In the genomic region with DNA sequence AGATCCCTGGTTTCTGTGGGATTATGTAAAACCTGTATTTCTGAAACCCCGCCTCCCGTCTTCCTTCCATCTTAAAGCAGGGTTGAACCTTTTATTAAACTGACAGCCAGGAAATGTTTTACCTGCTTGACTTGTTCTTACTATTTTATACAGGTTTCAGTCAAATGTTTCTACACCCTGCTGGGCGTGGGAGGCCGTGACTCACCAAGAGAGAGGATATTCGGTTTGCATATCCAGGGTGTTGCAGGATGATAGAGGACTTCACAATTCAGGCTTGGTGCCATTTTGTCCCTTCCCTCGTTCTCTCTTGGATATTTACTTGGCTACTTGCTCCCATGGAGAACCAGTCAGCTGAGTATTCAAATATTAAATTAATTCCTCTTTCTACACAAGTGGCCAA, we compare ENCODE assay signal across 9 cellular contexts.
DNase-seq lines count a peak whose midpoint lies in the region; ATAC-seq and TF ChIP-seq lines count a peak whose summit lies in the region.
"Had no signal": no experiment of that assay in that cellular context is flagged by ENCODE, and none has a peak within 500 bp of the region (broad histone marks: within the 10 kb centered on the region; RNA-seq: fewer than 3 reads in every experiment).

No MANE protein-coding gene starts in this region.

- CTCF ChIA-PET in CD8-positive, alpha-beta T cell (lab: Charles Lee): interaction anchor here (1.2 to 1.4 kb wide), 3 partner anchors 16 to 142 kb away, joined by 3 to 7 read pairs (median 5); no protein-coding TSS in a partner anchor

- POLR2A ChIA-PET in CD8-positive, alpha-beta T cell (lab: Charles Lee): no interaction called here

- H3K9me3 ChIP-seq in CD8-positive, alpha-beta T cell (ENCODE audit: low read length): no peaks in the 10 kb centered on the region

- no peak overlapping the region for H3K27ac Mint-ChIP-seq in CD8-positive, alpha-beta T cell

- no peaks in the 10 kb centered on the region for H3K36me3 Mint-ChIP-seq in activated T-cell treated with anti-CD3 and anti-CD28 coated beads, Interleukin-2, amount 50 U/mL, for 4 hours (ENCODE audit: insufficient read depth)
- no peaks in the 10 kb centered on the region for H3K36me3 Mint-ChIP-seq in CD8-positive, alpha-beta T cell

- H3K36me3 ChIP-seq in CD8-positive, alpha-beta T cell (ENCODE audit: insufficient read depth, low read length): no peaks in the 10 kb centered on the region

- H3K27ac ChIP-seq in CD8-positive, alpha-beta T cell (ENCODE audit: low read depth, low read length): no peak overlapping the region

- H3K27me3 Mint-ChIP-seq in activated T-cell treated with anti-CD3 and anti-CD28 coated beads, Interleukin-2, amount 50 U/mL, for 4 hours (ENCODE audit: low read depth): no peaks in the 10 kb centered on the region
- H3K27me3 Mint-ChIP-seq in CD8-positive, alpha-beta T cell (ENCODE audit: low read depth): no peaks in the 10 kb centered on the region

- H3K4me1 ChIP-seq in CD8-positive, alpha-beta T cell (ENCODE audit: insufficient read depth, low read length): no peaks in the 10 kb centered on the region

- H3K4me1 Mint-ChIP-seq in activated T-cell treated with anti-CD3 and anti-CD28 coated beads, Interleukin-2, amount 50 U/mL, for 4 hours (ENCODE audit: low read depth): peaks cover 31% of the 10 kb centered on the region
- peaks cover 12% of the 10 kb centered on the region for H3K4me1 Mint-ChIP-seq in CD8-positive, alpha-beta T cell (ENCODE audit: low read depth)

- no peak overlapping the region for H3K4me3 ChIP-seq in CD8-positive, alpha-beta T cell (ENCODE audit: low read depth, low read length)

- H3K27me3 ChIP-seq in CD8-positive, alpha-beta T cell (ENCODE audit: insufficient read depth, low read length): no peaks in the 10 kb centered on the region

- peak; percentile 40 for TF ChIP-seq POLR2A in GM18505 (IDR thresholded peaks at IDR 0.05; ENCODE audit: borderline replicate concordance, extremely low read depth, insufficient read depth, insufficient read length)

- H3K9me3 Mint-ChIP-seq in activated T-cell treated with anti-CD3 and anti-CD28 coated beads, Interleukin-2, amount 50 U/mL, for 4 hours: no peaks in the 10 kb centered on the region
- no peaks in the 10 kb centered on the region for H3K9me3 Mint-ChIP-seq in CD8-positive, alpha-beta T cell

- intact Hi-C loops in CD8-positive, alpha-beta T cell (cut with DNase I, micrococcal nuclease): loop anchor here in 1 of 2 experiments (5.0 kb wide), 1 partner anchor 40 kb away; no protein-coding TSS in a partner anchor

- peak; percentile 23 for DNase-seq in activated T-cell treated with anti-CD3 and anti-CD28 coated beads, Interleukin-2, amount 50 U/mL, for 4 hours
- DNase-seq in renal cortical epithelial cell (ENCODE audit: low read depth) (peak; percentile 87), SHP77 (lab: John Stamatoyannopoulos, UW) (no peak), NCI-H2081 treated with DMSO at 0.1 percent for 48 hours (lab: John Stamatoyannopoulos, UW) (no peak)
- DNase-seq in CD8-positive, alpha-beta T cell: no peak
- DNase-seq: Right ventricle myocardium superior had no signal

- TF ChIP-seq CTCF in CD8-positive, alpha-beta T cell (IDR thresholded peaks at IDR 0.05): no peak

- no peak overlapping the region for H3K4me3 Mint-ChIP-seq in activated T-cell treated with anti-CD3 and anti-CD28 coated beads, Interleukin-2, amount 50 U/mL, for 4 hours
- H3K4me3 Mint-ChIP-seq in CD8-positive, alpha-beta T cell: no peak overlapping the region

- ATAC-seq in GM18505 (IDR thresholded peaks at IDR 0.05; ENCODE audit: unreplicated experiment) (peak; percentile 37), HG02885 (IDR thresholded peaks at IDR 0.05; ENCODE audit: poor library complexity, unreplicated experiment) (peak; percentile 58), GM21717 (IDR thresholded peaks at IDR 0.05; ENCODE audit: unreplicated experiment) (no peak)
- ATAC-seq in activated T-cell treated with anti-CD3 and anti-CD28 coated beads, Interleukin-2, amount 50 U/mL, for 4 hours: peak; percentile 67 to 74
- no peak for ATAC-seq in CD8-positive, alpha-beta T cell

Comparison
In these comparisons a context has a peak if more than half of its experiments do, and no peak if none do; other contexts are left out.
1. ATAC-seq: peak in GM18505 (single experiment), HG02885 (single experiment) and activated T-cell treated with anti-CD3 and anti-CD28 coated beads, Interleukin-2, amount 50 U/mL, for 4 hours (2 of 2); none in CD8-positive, alpha-beta T cell (single experiment) and GM21717 (single experiment).
2. DNase-seq: peak in activated T-cell treated with anti-CD3 and anti-CD28 coated beads, Interleukin-2, amount 50 U/mL, for 4 hours (single experiment) and renal cortical epithelial cell (single experiment); none in CD8-positive, alpha-beta T cell (0 of 7), SHP77 (0 of 2) and NCI-H2081 treated with DMSO at 0.1 percent for 48 hours (single experiment).